ENCODE assay signal across 8 cellular contexts in genomic region chr7:87474533-87475358, GRCh38. TPM values are rescaled to one million over a fixed set of nuclear protein-coding genes. Genes with fewer than 3 reads are reported as not detected.
DNase-seq lines count a peak whose midpoint lies in the region; ATAC-seq, FAIRE-seq and TF ChIP-seq lines count a peak whose summit lies in the region.

No MANE protein-coding gene starts in this region.

- H2AFZ ChIP-seq in H1 (ENCODE audit: low read length), result peak overlapping the region; percentile 72

- 29% methylated on average over 14 of the region's 14 CpGs; no CpG with 5 or more reads in 1 of the 2 experiments for WGBS in H1 (ENCODE audit: extremely low coverage in 1 of 2, insufficient coverage in 1 of 2, insufficient read length in 1 of 2, insufficient replicate concordance in 2 of 2, low coverage in 1 of 2, low lambda C conversion rate in 2 of 2, missing lambda C conversion rate in 1 of 2), 2 experiments

- H3K9me3 Mint-ChIP-seq in activated T-cell treated with anti-CD3 and anti-CD28 coated beads, Interleukin-2, amount 50 U/mL, for 24 hours, result no peaks in the 10 kb centered on the region

- peak overlapping the region in 1 of 4 experiments; percentile 19; a peak in 3 of 7 replicates for H3K9ac ChIP-seq in H1 (replicated peaks in 1 of 4; ENCODE audit: extremely low read depth in 1 of 4, low read depth in 3 of 4, low read length in 3 of 4)

- peaks cover 5 to 29% (median 21%) of the 10 kb centered on the region in 4 experiments for H3K27me3 ChIP-seq in H1 (replicated peaks in 1 of 4; ENCODE audit: control insufficient read depth in 3 of 4, extremely low read depth in 1 of 4, insufficient read depth in 3 of 4, low read length in 3 of 4)

- no peak overlapping the region for H3K14ac ChIP-seq in H1 (ENCODE audit: insufficient read length)

- no peak for DNase-seq in activated T-cell treated with anti-CD3 and anti-CD28 coated beads, Interleukin-2, amount 50 U/mL, for 24 hours
- no peak for DNase-seq in activated T-cell treated with anti-CD3 and anti-CD28 coated beads, Interleukin-2, amount 50 U/mL, for 1 hour
- peak; percentile 78 for DNase-seq in NAMALWA (ENCODE audit: low spot score)
- no peak for DNase-seq in H1 (ENCODE audit: low read depth in 1 of 2, low spot score in 2 of 2)
- DNase-seq in mucosa of descending colon, result peak in 2 of 3 donors; percentile 22 to 38
- no peak for DNase-seq in H54 (ENCODE audit: insufficient read length, low spot score)
- DNase-seq in HPDE6-E6E7 (ENCODE audit: extremely low spot score), result no peak

- FAIRE-seq in H1 (lab: Jason Lieb, UNC), result peak; percentile 83
- FAIRE-seq in H54 (lab: Jason Lieb, UNC), result no peak

- peak overlapping the region; percentile 94 for H3K4me2 ChIP-seq in H1 (ENCODE audit: insufficient read depth in 1 of 2, low read depth in 2 of 2, low read length in 2 of 2)

- H2BK20ac ChIP-seq in H1 (ENCODE audit: low read length), result no peak overlapping the region; the same call in 1 of the 2 replicates

- peaks cover 5% of the 10 kb centered on the region; the same call in 1 of the 2 replicates for H3K23me2 ChIP-seq in H1 (ENCODE audit: low read depth, low read length)

- no peaks in the 10 kb centered on the region for H3K36me3 Mint-ChIP-seq in activated T-cell treated with anti-CD3 and anti-CD28 coated beads, Interleukin-2, amount 50 U/mL, for 24 hours (ENCODE audit: low read depth)

- no peak overlapping the region for H2BK5ac ChIP-seq in H1 (ENCODE audit: low read depth, low read length)

- no peaks in the 10 kb centered on the region for H3K36me3 ChIP-seq in H1 (ENCODE audit: control insufficient read depth in 2 of 4, insufficient read depth in 4 of 4, low read length in 3 of 4)
- no peaks in the 10 kb centered on the region for H3K36me3 ChIP-seq in mucosa of descending colon (ENCODE audit: low read depth)

- POLR2A ChIA-PET in H1 (lab: Charles Lee; ENCODE audit: partially characterized antibody), result interaction anchor here (1.2 kb wide), 1 partner anchor 10 kb away, joined by 5 read pairs; no protein-coding TSS in a partner anchor

- no peak overlapping the region for H2BK15ac ChIP-seq in H1 (ENCODE audit: low read length)

- H3K4me1 Mint-ChIP-seq in activated T-cell treated with anti-CD3 and anti-CD28 coated beads, Interleukin-2, amount 50 U/mL, for 24 hours (ENCODE audit: low read depth), result peaks cover 11% of the 10 kb centered on the region

- no peak for TF ChIP-seq POLR2A in H1 (IDR thresholded peaks at IDR 0.05; ENCODE audit: control extremely low read depth in 1 of 2, low read depth in 2 of 2, low read length in 2 of 2)
- no peak for TF ChIP-seq POLR2A in H54 (IDR thresholded peaks at IDR 0.05; ENCODE audit: low read depth, low read length)

- peak overlapping the region; percentile 16 for H3K4me3 Mint-ChIP-seq in activated T-cell treated with anti-CD3 and anti-CD28 coated beads, Interleukin-2, amount 50 U/mL, for 24 hours

- no peaks in the 10 kb centered on the region for H4K20me1 ChIP-seq in H1 (replicated peaks in 1 of 2; ENCODE audit: control insufficient read depth in 1 of 2, insufficient read depth in 2 of 2, low read length in 2 of 2)

- H2BK120ac ChIP-seq in H1 (replicated peaks; ENCODE audit: low read depth, low read length), result no peak overlapping the region

- H4K5ac ChIP-seq in H1 (ENCODE audit: insufficient read length, low read depth, low read length), result no peak overlapping the region

- no peak overlapping the region for H4K8ac ChIP-seq in H1 (ENCODE audit: extremely low read depth, insufficient read depth, low read length)

- peaks cover 48% of the 10 kb centered on the region for H3K27me3 Mint-ChIP-seq in activated T-cell treated with anti-CD3 and anti-CD28 coated beads, Interleukin-2, amount 50 U/mL, for 24 hours

- H3K4me1 ChIP-seq in H1 (replicated peaks in 1 of 4; ENCODE audit: control insufficient read depth in 3 of 4, insufficient read depth in 4 of 4, low read length in 3 of 4), result peaks cover 5 to 13% (median 9%) of the 10 kb centered on the region in 4 experiments; a peak in 6 of 7 replicates
- H3K4me1 ChIP-seq in mucosa of descending colon (ENCODE audit: low read depth), result peaks cover 5% of the 10 kb centered on the region

- H4K91ac ChIP-seq in H1 (replicated peaks; ENCODE audit: insufficient read length, low read length), result no peak overlapping the region

- TF ChIP-seq CTCF in H1 (IDR thresholded peaks at IDR 0.05; ENCODE audit: control extremely low read depth in 1 of 3, insufficient read depth in 1 of 3, low read depth in 1 of 3, low read length in 3 of 3) (no peak), mucosa of descending colon (IDR thresholded peaks at IDR 0.05) (no peak)

- H3K4me3 ChIP-seq in H1 (ENCODE audit: extremely low read depth in 1 of 4, insufficient read depth in 2 of 4, low read depth in 3 of 4, low read length in 4 of 4) (peak overlapping the region; percentile 43 to 68 (median 56)), mucosa of descending colon (no peak overlapping the region)

- H3K18ac ChIP-seq in H1 (ENCODE audit: extremely low read depth, low read length), result 0 out of 2 replicates have a peak overlapping the region, but pooled peaks have one; percentile 43

- ATAC-seq in HG02588 (IDR thresholded peaks at IDR 0.05; ENCODE audit: unreplicated experiment) (peak; percentile 67), mucosa of descending colon (peak; percentile 88)

- no peaks in the 10 kb centered on the region for H3K79me2 ChIP-seq in H1 (ENCODE audit: control insufficient read depth in 1 of 2, insufficient read depth in 2 of 2, low read length in 2 of 2)

- TF ChIP-seq EP300 in H1 (IDR thresholded peaks at IDR 0.05; ENCODE audit: borderline replicate concordance in 1 of 2, low read depth in 2 of 2, low read length in 2 of 2), result no peak

- no peak for TF ChIP-seq RAD21 in H1 (IDR thresholded peaks at IDR 0.05 in 1 of 2, conservative IDR thresholded peaks at IDR 0.05 in 1 of 2; ENCODE audit: low read depth in 2 of 2, low read length in 2 of 2)

- H3K9me3 ChIP-seq in H1 (ENCODE audit: insufficient read depth in 2 of 2, low read depth in 1 of 2, low read length in 1 of 2) (no peaks in the 10 kb centered on the region; a peak in 1 of 4 replicates), mucosa of descending colon (no peaks in the 10 kb centered on the region)

- H3K27ac Mint-ChIP-seq in activated T-cell treated with anti-CD3 and anti-CD28 coated beads, Interleukin-2, amount 50 U/mL, for 24 hours, result no peak overlapping the region

- H3K56ac ChIP-seq in H1 (replicated peaks; ENCODE audit: insufficient read length, low read depth, low read length), result no peak overlapping the region

- H2BK12ac ChIP-seq in H1 (ENCODE audit: low read depth, low read length), result 0 out of 2 replicates have a peak overlapping the region, but pooled peaks have one; percentile 51

- no peak overlapping the region for H3K4ac ChIP-seq in H1 (replicated peaks; ENCODE audit: insufficient read length, low read depth, low read length)

- H2AK5ac ChIP-seq in H1 (ENCODE audit: low read depth, low read length), result no peak overlapping the region

- CTCF ChIA-PET in H1 (lab: Charles Lee; ENCODE audit: partially characterized antibody), result interaction anchor here (1.3 to 1.6 kb wide), 2 partner anchors 9 to 31 kb away, joined by 3 to 4 read pairs; no protein-coding TSS in a partner anchor

- no peak overlapping the region for H3K27ac ChIP-seq in H1 (ENCODE audit: low read depth, low read length)

- no peak overlapping the region for H3K23ac ChIP-seq in H1 (ENCODE audit: insufficient read length)

- intact Hi-C loops in mucosa of descending colon (cut with DNase I, micrococcal nuclease), result no loop called here

- no peaks in the 10 kb centered on the region for H3K79me1 ChIP-seq in H1 (ENCODE audit: low read depth, low read length)

TF ChIP-seq in H1, 55 proteins besides CTCF, POLR2A, EP300 and RAD21:
- TF ChIP-seq SIX5 (IDR thresholded peaks at IDR 0.05; ENCODE audit: low read depth, low read length) (no peak), SUZ12 (IDR thresholded peaks at IDR 0.05; ENCODE audit: low read length) (peak; percentile 18; the same call in 1 of the 2 replicates), CBX5 (IDR thresholded peaks at IDR 0.05; ENCODE audit: low read depth, low read length) (no peak)

RNA-seq across cellular contexts. Expression of gene ABCB4, which starts 0.7 kb away (rescaled TPM):
- total RNA-seq in H1 (2021; fragmentation: NEBNext Ultra II Directional; extraction: Animal tissue kit (Norgen Biotek cat#: 25700)), result 0.57 and 0.60 TPM in 2 replicates
- 0.38 and 0.54 TPM in 2 replicates for polyA plus RNA-seq in H1 (2011; rRNA removed)
- polyA plus RNA-seq in H1 (2011; cell fraction: cytosol; rRNA removed), result 0.41 TPM
- 0.70 TPM for polyA plus RNA-seq in H1 (2011; cell fraction: nucleus; rRNA removed)
- 0.44 to 0.78 TPM (median 0.63 TPM) in 4 replicates for polyA plus RNA-seq in H1 (2012, experiment 1 of 2)
- 0.09 TPM for polyA plus RNA-seq in H1 (2012, experiment 2 of 2)
- polyA plus RNA-seq in H1 (2013, experiment 1 of 2), result 1.6 TPM
- 1.0 TPM for polyA plus RNA-seq in H1 (2013, experiment 2 of 2)
- polyA minus RNA-seq in H1 (2011; rRNA and poly(A)+ RNA removed), result 1.7 TPM in 2 replicates
- polyA minus RNA-seq in H1 (2011; cell fraction: cytosol; rRNA and poly(A)+ RNA removed), result 0.81 TPM
- polyA minus RNA-seq in H1 (2011; cell fraction: nucleus; rRNA and poly(A)+ RNA removed), result 3.7 TPM
- total RNA-seq in mucosa of descending colon, result 1 to 10 TPM in 2 of 3 donors, under 1 TPM in 1; 0.65 to 1.4 (median 1.2) TPM

Comparison
In these comparisons a context has a peak if more than half of its experiments do, and no peak if none do; other contexts are left out.
1. DNase-seq: peak in NAMALWA (single experiment) and mucosa of descending colon (2 of 3); none in activated T-cell treated with anti-CD3 and anti-CD28 coated beads, Interleukin-2, amount 50 U/mL, for 24 hours (single experiment), activated T-cell treated with anti-CD3 and anti-CD28 coated beads, Interleukin-2, amount 50 U/mL, for 1 hour (single experiment), H1 (0 of 2), H54 (single experiment) and HPDE6-E6E7 (single experiment).